ENCODE assay signal across 2 cellular contexts in the genomic region with DNA sequence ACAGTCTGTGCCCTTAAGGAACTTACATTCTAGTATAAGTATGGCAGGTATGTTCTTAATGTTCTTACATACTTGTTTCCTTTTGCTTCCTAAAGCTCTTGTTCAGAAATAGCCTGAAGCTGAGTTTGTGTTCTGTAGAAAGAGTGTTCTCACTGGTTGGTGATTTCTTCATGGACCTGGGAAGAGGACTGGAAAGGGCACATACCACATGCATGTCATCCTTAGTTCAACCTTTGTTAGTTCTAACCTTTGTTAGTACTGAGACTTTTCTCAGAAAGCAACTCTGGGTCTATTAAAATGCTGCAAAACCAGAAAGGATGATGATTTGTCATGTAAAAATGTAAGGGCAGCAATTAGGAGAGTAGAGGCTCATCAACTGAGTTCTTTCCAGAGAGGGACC.
TF ChIP-seq lines count a peak whose summit lies in the region.

No MANE protein-coding gene starts in this region.

TF ChIP-seq in H1, 55 proteins besides CTCF, POLR2A, EP300 and RAD21:
- TF ChIP-seq BRCA1 (IDR thresholded peaks at IDR 0.05; ENCODE audit: low read depth, low read length): no peak
- no peak for TF ChIP-seq MAFK (IDR thresholded peaks at IDR 0.05; ENCODE audit: low read depth, low read length)
- no peak for TF ChIP-seq HDAC6 (IDR thresholded peaks at IDR 0.05; ENCODE audit: low read depth, low read length)
- TF ChIP-seq SP4 (IDR thresholded peaks at IDR 0.05; ENCODE audit: low read length): no peak
- no peak for TF ChIP-seq KDM5A (IDR thresholded peaks at IDR 0.05; ENCODE audit: low read length)
- TF ChIP-seq, protein P1, sequence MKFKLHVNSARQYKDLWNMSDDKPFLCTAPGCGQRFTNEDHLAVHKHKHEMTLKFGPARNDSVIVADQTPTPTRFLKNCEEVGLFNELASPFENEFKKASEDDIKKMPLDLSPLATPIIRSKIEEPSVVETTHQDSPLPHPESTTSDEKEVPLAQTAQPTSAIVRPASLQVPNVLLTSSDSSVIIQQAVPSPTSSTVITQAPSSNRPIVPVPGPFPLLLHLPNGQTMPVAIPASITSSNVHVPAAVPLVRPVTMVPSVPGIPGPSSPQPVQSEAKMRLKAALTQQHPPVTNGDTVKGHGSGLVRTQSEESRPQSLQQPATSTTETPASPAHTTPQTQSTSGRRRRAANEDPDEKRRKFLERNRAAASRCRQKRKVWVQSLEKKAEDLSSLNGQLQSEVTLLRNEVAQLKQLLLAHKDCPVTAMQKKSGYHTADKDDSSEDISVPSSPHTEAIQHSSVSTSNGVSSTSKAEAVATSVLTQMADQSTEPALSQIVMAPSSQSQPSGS (IDR thresholded peaks at IDR 0.05; ENCODE audit: low read length): no peak
- TF ChIP-seq FOSL1 (IDR thresholded peaks at IDR 0.05; ENCODE audit: insufficient read depth, low read depth, low read length): no peak
- TF ChIP-seq POLR2AphosphoS5 (IDR thresholded peaks at IDR 0.05; ENCODE audit: low read depth, low read length): no peak
- TF ChIP-seq SIN3A (conservative IDR thresholded peaks at IDR 0.05 in 1 of 2, IDR thresholded peaks at IDR 0.05 in 1 of 2; ENCODE audit: low read depth in 1 of 2, low read length in 2 of 2): no peak
- TF ChIP-seq EZH2 (IDR thresholded peaks at IDR 0.05; ENCODE audit: low read depth, low read length, severe bottlenecking): no peak
- no peak for TF ChIP-seq SRF (IDR thresholded peaks at IDR 0.05; ENCODE audit: low read depth, low read length)
- TF ChIP-seq ATF3 (IDR thresholded peaks at IDR 0.05; ENCODE audit: insufficient read depth, low read depth, low read length): no peak
- no peak for TF ChIP-seq NRF1 (IDR thresholded peaks at IDR 0.05; ENCODE audit: low read depth, low read length)
- no peak for TF ChIP-seq CBX5 (IDR thresholded peaks at IDR 0.05; ENCODE audit: low read depth, low read length)
- no peak for TF ChIP-seq RXRA (IDR thresholded peaks at IDR 0.05; ENCODE audit: insufficient read depth, low read depth, low read length)
- TF ChIP-seq NANOG (IDR thresholded peaks at IDR 0.05; ENCODE audit: insufficient read depth, low read depth, low read length, poor library complexity, severe bottlenecking): no peak
- TF ChIP-seq, protein P2, sequence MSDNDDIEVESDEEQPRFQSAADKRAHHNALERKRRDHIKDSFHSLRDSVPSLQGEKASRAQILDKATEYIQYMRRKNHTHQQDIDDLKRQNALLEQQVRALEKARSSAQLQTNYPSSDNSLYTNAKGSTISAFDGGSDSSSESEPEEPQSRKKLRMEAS (IDR thresholded peaks at IDR 0.05): no peak
- TF ChIP-seq RNF2 (IDR thresholded peaks at IDR 0.05; ENCODE audit: borderline replicate concordance, low read depth, low read length, missing control alignments, poor library complexity, severe bottlenecking): no peak
- TF ChIP-seq SUZ12 (IDR thresholded peaks at IDR 0.05; ENCODE audit: low read length): no peak
- TF ChIP-seq YY1 (IDR thresholded peaks at IDR 0.05; ENCODE audit: low read depth, low read length): no peak

TF ChIP-seq in HepG2, 621 proteins besides CTCF, POLR2A, EP300 and RAD21:
- no peak for TF ChIP-seq NFKBIZ (CRISPR knock-in tag; IDR thresholded peaks at IDR 0.05)
- no peak for TF ChIP-seq MLXIP (CRISPR knock-in tag; IDR thresholded peaks at IDR 0.05; ENCODE audit: borderline replicate concordance)
- TF ChIP-seq, protein P3, sequence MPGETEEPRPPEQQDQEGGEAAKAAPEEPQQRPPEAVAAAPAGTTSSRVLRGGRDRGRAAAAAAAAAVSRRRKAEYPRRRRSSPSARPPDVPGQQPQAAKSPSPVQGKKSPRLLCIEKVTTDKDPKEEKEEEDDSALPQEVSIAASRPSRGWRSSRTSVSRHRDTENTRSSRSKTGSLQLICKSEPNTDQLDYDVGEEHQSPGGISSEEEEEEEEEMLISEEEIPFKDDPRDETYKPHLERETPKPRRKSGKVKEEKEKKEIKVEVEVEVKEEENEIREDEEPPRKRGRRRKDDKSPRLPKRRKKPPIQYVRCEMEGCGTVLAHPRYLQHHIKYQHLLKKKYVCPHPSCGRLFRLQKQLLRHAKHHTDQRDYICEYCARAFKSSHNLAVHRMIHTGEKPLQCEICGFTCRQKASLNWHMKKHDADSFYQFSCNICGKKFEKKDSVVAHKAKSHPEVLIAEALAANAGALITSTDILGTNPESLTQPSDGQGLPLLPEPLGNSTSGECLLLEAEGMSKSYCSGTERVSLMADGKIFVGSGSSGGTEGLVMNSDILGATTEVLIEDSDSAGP (CRISPR knock-in tag; IDR thresholded peaks at IDR 0.05; ENCODE audit: borderline replicate concordance): no peak
- no peak for TF ChIP-seq HNRNPK (IDR thresholded peaks at IDR 0.05; ENCODE audit: low read depth, low read length, poor library complexity, severe bottlenecking)
- no peak for TF ChIP-seq BATF2 (CRISPR knock-in tag; IDR thresholded peaks at IDR 0.05)
- no peak for TF ChIP-seq NBN (conservative IDR thresholded peaks at IDR 0.05)
- TF ChIP-seq ZNF792 (CRISPR knock-in tag; IDR thresholded peaks at IDR 0.05): no peak
- TF ChIP-seq ZNF20 (CRISPR knock-in tag; IDR thresholded peaks at IDR 0.05): no peak
- no peak for TF ChIP-seq TOE1 (CRISPR knock-in tag; IDR thresholded peaks at IDR 0.05)
- TF ChIP-seq TBP (CRISPR knock-in tag; IDR thresholded peaks at IDR 0.05): no peak
- no peak for TF ChIP-seq ZNF431 (CRISPR knock-in tag; IDR thresholded peaks at IDR 0.05; ENCODE audit: borderline replicate concordance, low read depth)
- no peak for TF ChIP-seq ZNF274 (CRISPR knock-in tag; IDR thresholded peaks at IDR 0.05)
- no peak for TF ChIP-seq ZNF564 (CRISPR knock-in tag; IDR thresholded peaks at IDR 0.05)
- no peak for TF ChIP-seq ZNF510 (CRISPR knock-in tag; IDR thresholded peaks at IDR 0.05; ENCODE audit: low read depth)
- no peak for TF ChIP-seq FOXA3 (CRISPR knock-in tag; IDR thresholded peaks at IDR 0.05)
